ENCODE assay signal across 1 cellular context in the genomic region with DNA sequence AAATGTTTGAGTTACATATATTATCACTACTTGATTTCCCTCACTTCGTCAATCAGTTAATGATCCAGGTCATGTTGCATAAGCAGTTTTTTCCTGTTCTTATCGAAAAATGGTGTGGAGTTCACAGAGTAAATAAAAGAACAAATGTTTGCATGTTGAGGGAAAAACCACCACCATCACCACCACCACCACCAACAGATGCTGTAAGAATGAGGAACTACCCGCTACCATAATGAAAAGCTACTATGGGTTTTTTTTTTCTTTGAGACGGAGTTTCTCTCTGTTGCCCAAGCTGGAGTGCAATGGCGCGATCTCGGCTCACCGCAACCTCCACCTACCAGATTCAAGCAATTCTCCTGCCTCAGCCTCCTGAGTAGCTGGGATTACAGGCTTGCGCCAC.
A peak's percentile ranks its signal among the peaks of the same experiment; 100 is the strongest.
TF ChIP-seq lines count a peak whose summit lies in the region.

No MANE protein-coding gene starts in this region.

TF ChIP-seq in HEK293, 187 proteins besides CTCF, POLR2A, EP300 and RAD21:
- TF ChIP-seq, protein P1, sequence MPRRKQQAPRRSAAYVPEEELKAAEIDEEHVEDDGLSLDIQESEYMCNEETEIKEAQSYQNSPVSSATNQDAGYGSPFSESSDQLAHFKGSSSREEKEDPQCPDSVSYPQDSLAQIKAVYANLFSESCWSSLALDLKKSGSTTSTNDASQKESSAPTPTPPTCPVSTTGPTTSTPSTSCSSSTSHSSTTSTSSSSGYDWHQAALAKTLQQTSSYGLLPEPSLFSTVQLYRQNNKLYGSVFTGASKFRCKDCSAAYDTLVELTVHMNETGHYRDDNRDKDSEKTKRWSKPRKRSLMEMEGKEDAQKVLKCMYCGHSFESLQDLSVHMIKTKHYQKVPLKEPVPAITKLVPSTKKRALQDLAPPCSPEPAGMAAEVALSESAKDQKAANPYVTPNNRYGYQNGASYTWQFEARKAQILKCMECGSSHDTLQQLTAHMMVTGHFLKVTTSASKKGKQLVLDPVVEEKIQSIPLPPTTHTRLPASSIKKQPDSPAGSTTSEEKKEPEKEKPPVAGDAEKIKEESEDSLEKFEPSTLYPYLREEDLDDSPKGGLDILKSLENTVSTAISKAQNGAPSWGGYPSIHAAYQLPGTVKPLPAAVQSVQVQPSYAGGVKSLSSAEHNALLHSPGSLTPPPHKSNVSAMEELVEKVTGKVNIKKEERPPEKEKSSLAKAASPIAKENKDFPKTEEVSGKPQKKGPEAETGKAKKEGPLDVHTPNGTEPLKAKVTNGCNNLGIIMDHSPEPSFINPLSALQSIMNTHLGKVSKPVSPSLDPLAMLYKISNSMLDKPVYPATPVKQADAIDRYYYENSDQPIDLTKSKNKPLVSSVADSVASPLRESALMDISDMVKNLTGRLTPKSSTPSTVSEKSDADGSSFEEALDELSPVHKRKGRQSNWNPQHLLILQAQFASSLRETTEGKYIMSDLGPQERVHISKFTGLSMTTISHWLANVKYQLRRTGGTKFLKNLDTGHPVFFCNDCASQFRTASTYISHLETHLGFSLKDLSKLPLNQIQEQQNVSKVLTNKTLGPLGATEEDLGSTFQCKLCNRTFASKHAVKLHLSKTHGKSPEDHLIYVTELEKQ (tag by site-specific recombination; IDR thresholded peaks at IDR 0.05; ENCODE audit: borderline replicate concordance) = no peak
- TF ChIP-seq ZNF791 (tag by site-specific recombination; IDR thresholded peaks at IDR 0.05) (no peak), SP7 (tag by site-specific recombination; IDR thresholded peaks at IDR 0.05) (no peak), ZNF112 (tag by site-specific recombination; IDR thresholded peaks at IDR 0.05) (no peak), ZNF677 (tag by site-specific recombination; IDR thresholded peaks at IDR 0.05) (peak; percentile 49; the same call in 1 of the 2 replicates)
- TF ChIP-seq, protein P2, sequence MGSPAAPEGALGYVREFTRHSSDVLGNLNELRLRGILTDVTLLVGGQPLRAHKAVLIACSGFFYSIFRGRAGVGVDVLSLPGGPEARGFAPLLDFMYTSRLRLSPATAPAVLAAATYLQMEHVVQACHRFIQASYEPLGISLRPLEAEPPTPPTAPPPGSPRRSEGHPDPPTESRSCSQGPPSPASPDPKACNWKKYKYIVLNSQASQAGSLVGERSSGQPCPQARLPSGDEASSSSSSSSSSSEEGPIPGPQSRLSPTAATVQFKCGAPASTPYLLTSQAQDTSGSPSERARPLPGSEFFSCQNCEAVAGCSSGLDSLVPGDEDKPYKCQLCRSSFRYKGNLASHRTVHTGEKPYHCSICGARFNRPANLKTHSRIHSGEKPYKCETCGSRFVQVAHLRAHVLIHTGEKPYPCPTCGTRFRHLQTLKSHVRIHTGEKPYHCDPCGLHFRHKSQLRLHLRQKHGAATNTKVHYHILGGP (tag by site-specific recombination; IDR thresholded peaks at IDR 0.05) = no peak
